ENCODE assay signal across 8 cellular contexts in genomic region chr3:4978259-4978965, GRCh38. TPM values are rescaled to one million over a fixed set of nuclear protein-coding genes. Genes with fewer than 3 reads are reported as not detected.
DNase-seq lines count a peak whose midpoint lies in the region; ATAC-seq and TF ChIP-seq lines count a peak whose summit lies in the region.

No MANE protein-coding gene starts in this region.

- peak overlapping the region; percentile 98 for H2BK5ac ChIP-seq in trophoblast cell (ENCODE audit: low read depth, low read length, poor library complexity)

- H4K20me1 ChIP-seq in SK-N-SH (ENCODE audit: insufficient read depth): peaks cover 13% of the 10 kb centered on the region

- no peaks in the 10 kb centered on the region for H3K9me2 ChIP-seq in SK-N-SH

- peak overlapping the region; percentile 88 for H4K12ac ChIP-seq in trophoblast cell (ENCODE audit: low read depth, low read length)

- ATAC-seq in upper lobe of left lung (ENCODE audit: low FRiP score in 2 of 2): peak; percentile 83 to 93

- TF ChIP-seq EP300 in SK-N-SH (IDR thresholded peaks at IDR 0.05; ENCODE audit: borderline replicate concordance in 1 of 2, low read depth in 1 of 2, low read length in 1 of 2): peak in 1 of 2 experiments; percentile 6; a peak in 1 of 4 replicates
- TF ChIP-seq EP300 in upper lobe of left lung (IDR thresholded peaks at IDR 0.05): peak; percentile 87 to 99 (median 94)

- H3K18ac ChIP-seq in trophoblast cell (ENCODE audit: low read length): peak overlapping the region; percentile 99

- H3K4ac ChIP-seq in trophoblast cell (ENCODE audit: low read depth, low read length): peak overlapping the region; percentile 93

- no peak for TF ChIP-seq RAD21 in SK-N-SH (IDR thresholded peaks at IDR 0.05; ENCODE audit: low read length)

- H3K4me2 ChIP-seq in SK-N-SH (peak overlapping the region; percentile 96), trophoblast cell (ENCODE audit: low read length) (peak overlapping the region; percentile 82)

- H4K8ac ChIP-seq in trophoblast cell (ENCODE audit: low read depth, low read length): peak overlapping the region; percentile 97

- peak overlapping the region; percentile 95 for H2AK5ac ChIP-seq in trophoblast cell (ENCODE audit: low read length)

- H3K4me1 ChIP-seq in SK-N-SH (ENCODE audit: control insufficient read depth in 1 of 2, insufficient read depth in 2 of 2, low read depth in 1 of 2, low read length in 1 of 2) (peaks cover 17 to 20% of the 10 kb centered on the region in 2 experiments; a peak in 3 of 4 replicates), adipocyte (ENCODE audit: control insufficient read depth, insufficient read depth, low read length) (peaks cover 43% of the 10 kb centered on the region), trophoblast cell (ENCODE audit: control insufficient read depth in 1 of 2, insufficient read depth in 2 of 2, low read length in 2 of 2) (peaks cover 14 to 15% of the 10 kb centered on the region in 2 experiments), upper lobe of left lung (peaks cover 36 to 54% (median 41%) of the 10 kb centered on the region in 4 donors)

- H3K79me1 ChIP-seq in trophoblast cell (ENCODE audit: low read length): peaks cover 49% of the 10 kb centered on the region

- H4K91ac ChIP-seq in trophoblast cell (ENCODE audit: low read depth, low read length): peak overlapping the region; percentile 100

- no peak overlapping the region for H3K23ac ChIP-seq in trophoblast cell (ENCODE audit: low read length)

- H2BK12ac ChIP-seq in trophoblast cell (ENCODE audit: low read length): peak overlapping the region; percentile 86

- POLR2A ChIA-PET in SK-N-SH (lab: Yijun Ruan, JAX): interaction anchor here (0.8 to 1.9 kb wide), 5 partner anchors 8 to 267 kb away, joined by 3 to 9 read pairs (median 4); no protein-coding TSS in a partner anchor

- H2BK120ac ChIP-seq in trophoblast cell (ENCODE audit: insufficient read depth, low read length, poor library complexity): peak overlapping the region; percentile 99

- H3F3A ChIP-seq in SK-N-SH (replicated peaks; ENCODE audit: insufficient read depth): peaks cover 36% of the 10 kb centered on the region

- peak; percentile 18 to 92 (median 74) for TF ChIP-seq POLR2A in upper lobe of left lung (IDR thresholded peaks at IDR 0.05)

- intact Hi-C loops in cardiac septum (cut with DNase I): loop anchor here (1.0 to 2.0 kb wide), 4 partner anchors 8 to 258 kb away; no protein-coding TSS in a partner anchor

- H3K79me2 ChIP-seq in SK-N-SH (ENCODE audit: insufficient read depth) (peaks cover 40% of the 10 kb centered on the region), trophoblast cell (ENCODE audit: control insufficient read depth, insufficient read depth, low read length, poor library complexity) (peaks cover 30% of the 10 kb centered on the region)

- H3K4me3 ChIP-seq in SK-N-SH (ENCODE audit: low read depth in 2 of 2, low read length in 1 of 2) (peak overlapping the region; percentile 51 to 72), adipocyte (ENCODE audit: low read length) (peak overlapping the region; percentile 77), trophoblast cell (ENCODE audit: low read depth, low read length) (peak overlapping the region; percentile 75), upper lobe of left lung (peak overlapping the region; percentile 29 to 95 (median 90))

- CTCF ChIA-PET in SK-N-SH (lab: Yijun Ruan, JAX): interaction anchor here (1.2 to 16.3 kb wide), 6 partner anchors 9 to 263 kb away, joined by 3 to 277 read pairs (median 4); no protein-coding TSS in a partner anchor

- H3K9me3 ChIP-seq in SK-N-SH (no peaks in the 10 kb centered on the region), adipocyte (ENCODE audit: control insufficient read depth, low read length) (no peaks in the 10 kb centered on the region), trophoblast cell (ENCODE audit: insufficient read depth, low read depth, low read length) (no peaks in the 10 kb centered on the region), upper lobe of left lung (no peaks in the 10 kb centered on the region)

- peak overlapping the region; percentile 94 for H3K9ac ChIP-seq in SK-N-SH
- peak overlapping the region; percentile 86 for H3K9ac ChIP-seq in adipocyte (ENCODE audit: low read length)
- peak overlapping the region; percentile 87 for H3K9ac ChIP-seq in trophoblast cell (ENCODE audit: low read length)

- WGBS in SK-N-SH (ENCODE audit: low lambda C conversion rate): under 1% methylated on average over 21 of the region's 70 CpGs
- no CpG with 5 or more reads among the region's 70 CpGs for WGBS in trophoblast cell (ENCODE audit: extremely low coverage, insufficient coverage, insufficient read length)
- 1% methylated on average over 33 of the region's 70 CpGs; no CpG with 5 or more reads in 1 of the 2 donors for WGBS in upper lobe of left lung, 2 donors

- DNase-seq in GDM1 (lab: John Stamatoyannopoulos, UW) (peak; percentile 92), GOT3 (lab: John Stamatoyannopoulos, UW) (peak; percentile 95), LHCN-M2 (ENCODE audit: low read depth) (peak; percentile 98), SK-N-SH (peak; percentile 86), adipocyte (ENCODE audit: low read depth) (peak; percentile 98), cardiac septum (ENCODE audit: low spot score) (peak; percentile 99), trophoblast cell (peak; percentile 97 to 98), upper lobe of left lung (peak; percentile 97 to 98)

- peak overlapping the region; percentile 99 for H3K14ac ChIP-seq in trophoblast cell (ENCODE audit: low read length)

- H3K27me3 ChIP-seq in SK-N-SH (ENCODE audit: insufficient read depth) (no peaks in the 10 kb centered on the region), adipocyte (replicated peaks; ENCODE audit: control insufficient read depth, insufficient read depth, low read length) (no peaks in the 10 kb centered on the region), trophoblast cell (ENCODE audit: insufficient read depth, low read length) (no peaks in the 10 kb centered on the region), upper lobe of left lung (no peaks in the 10 kb centered on the region)

- peak; percentile 8; the same call in 1 of the 2 replicates for TF ChIP-seq CTCF in SK-N-SH (IDR thresholded peaks at IDR 0.05)
- TF ChIP-seq CTCF in upper lobe of left lung (IDR thresholded peaks at IDR 0.05): peak in 2 of 6 experiments; percentile 16 to 29

- peak overlapping the region; percentile 89 to 95 for H3K27ac ChIP-seq in SK-N-SH (ENCODE audit: low read depth in 2 of 2, low read length in 1 of 2)
- H3K27ac ChIP-seq in trophoblast cell (ENCODE audit: low read depth, low read length): peak overlapping the region; percentile 99
- H3K27ac ChIP-seq in upper lobe of left lung: peak overlapping the region; percentile 96 to 100 (median 98)

- peaks cover 16 to 23% of the 10 kb centered on the region in 2 experiments for H3K36me3 ChIP-seq in SK-N-SH (replicated peaks in 1 of 2; ENCODE audit: control insufficient read depth in 1 of 2, insufficient read depth in 2 of 2, low read length in 1 of 2)
- H3K36me3 ChIP-seq in adipocyte (ENCODE audit: control insufficient read depth, insufficient read depth, low read length, severe bottlenecking): peaks cover 14% of the 10 kb centered on the region
- H3K36me3 ChIP-seq in trophoblast cell (ENCODE audit: control insufficient read depth in 1 of 2, insufficient read depth in 2 of 2, low read length in 2 of 2): peaks cover 8 to 13% of the 10 kb centered on the region in 2 experiments
- peaks cover 0 to 16% (median 9%) of the 10 kb centered on the region in 4 donors for H3K36me3 ChIP-seq in upper lobe of left lung

- H2AFZ ChIP-seq in SK-N-SH (ENCODE audit: low read depth) (no peak overlapping the region; the same call in 1 of the 2 replicates), trophoblast cell (ENCODE audit: insufficient read depth, low read length, poor library complexity) (peak overlapping the region; percentile 85)

TF ChIP-seq in SK-N-SH, 30 proteins besides CTCF, POLR2A, EP300 and RAD21 (continues in another document):
- TF ChIP-seq GABPA (IDR thresholded peaks at IDR 0.05; ENCODE audit: low read depth) (no peak), TCF12 (IDR thresholded peaks at IDR 0.05) (peak; percentile 59), MXI1 (IDR thresholded peaks at IDR 0.05; ENCODE audit: low read depth, low read length) (peak; percentile 65), FOXJ3 (CRISPR knock-in tag; IDR thresholded peaks at IDR 0.05) (peak; percentile 33; the same call in 1 of the 2 replicates), PBX3 (IDR thresholded peaks at IDR 0.05) (peak; percentile 69)

RNA-seq across cellular contexts. Expression of gene BHLHE40, which starts 0.8 kb away (rescaled TPM):
- total RNA-seq in LHCN-M2 (2014; rRNA removed): 19.8 and 21.0 TPM in 2 replicates
- 32.6 TPM for polyA plus RNA-seq in LHCN-M2 (2012)
- 47.2 and 62.2 TPM in 2 replicates for polyA plus RNA-seq in SK-N-SH (2012; rRNA removed)
- 23.2 and 33.0 TPM in 2 replicates for polyA plus RNA-seq in SK-N-SH (2012; cell fraction: cytosol; rRNA removed)
- 211 and 257 TPM in 2 replicates for polyA plus RNA-seq in SK-N-SH (2012; cell fraction: nucleus; rRNA removed)
- 71.5 TPM for total RNA-seq in cardiac septum
- polyA plus RNA-seq in trophoblast cell (2013): 173 and 187 TPM in 2 replicates
- 100 to 1,000 TPM in 1 of 6 donors, 10 to 100 TPM in 5; 58.7 to 129 (median 78.6) TPM for total RNA-seq in upper lobe of left lung

Comparison
In these comparisons a context has a peak if more than half of its experiments do, and no peak if none do; other contexts are left out.
1. Peak in every context shown above with its lines: DNase-seq, ATAC-seq, H3K4me3 ChIP-seq and H3K27ac ChIP-seq.